1 cellular context compared by ENCODE assay signal in the genomic region with DNA sequence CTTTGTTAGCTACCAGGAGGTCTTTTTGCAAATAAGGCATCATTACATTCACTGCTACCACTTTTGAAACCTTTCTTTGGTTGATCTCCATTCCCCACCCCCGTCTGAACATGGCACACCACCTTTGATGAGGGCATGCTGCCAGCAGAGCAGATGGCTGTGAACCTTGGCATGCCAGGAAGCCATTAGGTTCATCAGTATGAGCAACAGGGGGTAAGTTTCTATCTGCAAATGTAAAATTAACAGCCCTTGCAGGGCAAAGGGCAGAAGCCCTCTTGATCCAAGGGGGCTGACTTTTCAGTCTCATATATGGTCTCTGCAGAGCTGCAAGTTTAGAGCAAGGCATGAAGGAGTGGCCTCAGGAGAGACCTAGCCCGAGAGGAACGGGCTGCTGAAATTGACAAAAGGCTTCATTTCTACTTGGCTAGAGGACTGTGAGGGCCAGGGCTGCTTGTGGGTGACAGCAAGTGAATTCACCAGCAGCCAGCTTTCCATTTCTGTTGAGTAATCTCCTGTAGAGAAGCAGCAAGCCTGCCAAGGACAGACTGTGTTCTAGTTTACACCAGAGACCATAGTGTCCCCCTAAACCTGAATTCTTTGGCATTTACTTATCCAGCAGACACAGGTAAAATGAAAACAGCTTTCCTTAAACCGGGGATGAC.
TF ChIP-seq lines count a peak whose summit lies in the region.

No MANE protein-coding gene starts in this region.

TF ChIP-seq in GM23338, 12 proteins besides CTCF, POLR2A, EP300 and RAD21 (continued from another document):
- TF ChIP-seq, protein P1, sequence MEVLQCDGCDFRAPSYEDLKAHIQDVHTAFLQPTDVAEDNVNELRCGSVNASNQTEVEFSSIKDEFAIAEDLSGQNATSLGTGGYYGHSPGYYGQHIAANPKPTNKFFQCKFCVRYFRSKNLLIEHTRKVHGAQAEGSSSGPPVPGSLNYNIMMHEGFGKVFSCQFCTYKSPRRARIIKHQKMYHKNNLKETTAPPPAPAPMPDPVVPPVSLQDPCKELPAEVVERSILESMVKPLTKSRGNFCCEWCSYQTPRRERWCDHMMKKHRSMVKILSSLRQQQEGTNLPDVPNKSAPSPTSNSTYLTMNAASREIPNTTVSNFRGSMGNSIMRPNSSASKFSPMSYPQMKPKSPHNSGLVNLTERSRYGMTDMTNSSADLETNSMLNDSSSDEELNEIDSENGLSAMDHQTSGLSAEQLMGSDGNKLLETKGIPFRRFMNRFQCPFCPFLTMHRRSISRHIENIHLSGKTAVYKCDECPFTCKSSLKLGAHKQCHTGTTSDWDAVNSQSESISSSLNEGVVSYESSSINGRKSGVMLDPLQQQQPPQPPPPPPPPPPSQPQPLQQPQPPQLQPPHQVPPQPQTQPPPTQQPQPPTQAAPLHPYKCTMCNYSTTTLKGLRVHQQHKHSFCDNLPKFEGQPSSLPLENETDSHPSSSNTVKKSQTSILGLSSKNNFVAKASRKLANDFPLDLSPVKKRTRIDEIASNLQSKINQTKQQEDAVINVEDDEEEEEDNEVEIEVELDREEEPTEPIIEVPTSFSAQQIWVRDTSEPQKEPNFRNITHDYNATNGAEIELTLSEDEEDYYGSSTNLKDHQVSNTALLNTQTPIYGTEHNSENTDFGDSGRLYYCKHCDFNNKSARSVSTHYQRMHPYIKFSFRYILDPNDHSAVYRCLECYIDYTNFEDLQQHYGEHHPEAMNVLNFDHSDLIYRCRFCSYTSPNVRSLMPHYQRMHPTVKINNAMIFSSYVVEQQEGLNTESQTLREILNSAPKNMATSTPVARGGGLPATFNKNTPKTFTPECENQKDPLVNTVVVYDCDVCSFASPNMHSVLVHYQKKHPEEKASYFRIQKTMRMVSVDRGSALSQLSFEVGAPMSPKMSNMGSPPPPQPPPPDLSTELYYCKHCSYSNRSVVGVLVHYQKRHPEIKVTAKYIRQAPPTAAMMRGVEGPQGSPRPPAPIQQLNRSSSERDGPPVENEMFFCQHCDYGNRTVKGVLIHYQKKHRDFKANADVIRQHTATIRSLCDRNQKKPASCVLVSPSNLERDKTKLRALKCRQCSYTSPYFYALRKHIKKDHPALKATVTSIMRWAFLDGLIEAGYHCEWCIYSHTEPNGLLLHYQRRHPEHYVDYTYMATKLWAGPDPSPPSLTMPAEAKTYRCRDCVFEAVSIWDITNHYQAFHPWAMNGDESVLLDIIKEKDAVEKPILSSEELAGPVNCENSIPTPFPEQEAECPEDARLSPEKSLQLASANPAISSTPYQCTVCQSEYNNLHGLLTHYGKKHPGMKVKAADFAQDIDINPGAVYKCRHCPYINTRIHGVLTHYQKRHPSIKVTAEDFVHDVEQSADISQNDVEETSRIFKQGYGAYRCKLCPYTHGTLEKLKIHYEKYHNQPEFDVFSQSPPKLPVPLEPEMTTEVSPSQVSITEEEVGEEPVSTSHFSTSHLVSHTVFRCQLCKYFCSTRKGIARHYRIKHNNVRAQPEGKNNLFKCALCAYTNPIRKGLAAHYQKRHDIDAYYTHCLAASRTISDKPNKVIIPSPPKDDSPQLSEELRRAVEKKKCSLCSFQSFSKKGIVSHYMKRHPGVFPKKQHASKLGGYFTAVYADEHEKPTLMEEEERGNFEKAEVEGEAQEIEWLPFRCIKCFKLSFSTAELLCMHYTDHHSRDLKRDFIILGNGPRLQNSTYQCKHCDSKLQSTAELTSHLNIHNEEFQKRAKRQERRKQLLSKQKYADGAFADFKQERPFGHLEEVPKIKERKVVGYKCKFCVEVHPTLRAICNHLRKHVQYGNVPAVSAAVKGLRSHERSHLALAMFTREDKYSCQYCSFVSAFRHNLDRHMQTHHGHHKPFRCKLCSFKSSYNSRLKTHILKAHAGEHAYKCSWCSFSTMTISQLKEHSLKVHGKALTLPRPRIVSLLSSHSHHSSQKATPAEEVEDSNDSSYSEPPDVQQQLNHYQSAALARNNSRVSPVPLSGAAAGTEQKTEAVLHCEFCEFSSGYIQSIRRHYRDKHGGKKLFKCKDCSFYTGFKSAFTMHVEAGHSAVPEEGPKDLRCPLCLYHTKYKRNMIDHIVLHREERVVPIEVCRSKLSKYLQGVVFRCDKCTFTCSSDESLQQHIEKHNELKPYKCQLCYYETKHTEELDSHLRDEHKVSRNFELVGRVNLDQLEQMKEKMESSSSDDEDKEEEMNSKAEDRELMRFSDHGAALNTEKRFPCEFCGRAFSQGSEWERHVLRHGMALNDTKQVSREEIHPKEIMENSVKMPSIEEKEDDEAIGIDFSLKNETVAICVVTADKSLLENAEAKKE (CRISPR knock-in tag; IDR thresholded peaks at IDR 0.05): no peak
- no peak for TF ChIP-seq JUNB (IDR thresholded peaks at IDR 0.05; ENCODE audit: unreplicated experiment)
- no peak for TF ChIP-seq ZNF331 (CRISPR knock-in tag; IDR thresholded peaks at IDR 0.05; ENCODE audit: low read depth)
- TF ChIP-seq ZNF114 (CRISPR knock-in tag; IDR thresholded peaks at IDR 0.05): no peak
- TF ChIP-seq, protein P2, sequence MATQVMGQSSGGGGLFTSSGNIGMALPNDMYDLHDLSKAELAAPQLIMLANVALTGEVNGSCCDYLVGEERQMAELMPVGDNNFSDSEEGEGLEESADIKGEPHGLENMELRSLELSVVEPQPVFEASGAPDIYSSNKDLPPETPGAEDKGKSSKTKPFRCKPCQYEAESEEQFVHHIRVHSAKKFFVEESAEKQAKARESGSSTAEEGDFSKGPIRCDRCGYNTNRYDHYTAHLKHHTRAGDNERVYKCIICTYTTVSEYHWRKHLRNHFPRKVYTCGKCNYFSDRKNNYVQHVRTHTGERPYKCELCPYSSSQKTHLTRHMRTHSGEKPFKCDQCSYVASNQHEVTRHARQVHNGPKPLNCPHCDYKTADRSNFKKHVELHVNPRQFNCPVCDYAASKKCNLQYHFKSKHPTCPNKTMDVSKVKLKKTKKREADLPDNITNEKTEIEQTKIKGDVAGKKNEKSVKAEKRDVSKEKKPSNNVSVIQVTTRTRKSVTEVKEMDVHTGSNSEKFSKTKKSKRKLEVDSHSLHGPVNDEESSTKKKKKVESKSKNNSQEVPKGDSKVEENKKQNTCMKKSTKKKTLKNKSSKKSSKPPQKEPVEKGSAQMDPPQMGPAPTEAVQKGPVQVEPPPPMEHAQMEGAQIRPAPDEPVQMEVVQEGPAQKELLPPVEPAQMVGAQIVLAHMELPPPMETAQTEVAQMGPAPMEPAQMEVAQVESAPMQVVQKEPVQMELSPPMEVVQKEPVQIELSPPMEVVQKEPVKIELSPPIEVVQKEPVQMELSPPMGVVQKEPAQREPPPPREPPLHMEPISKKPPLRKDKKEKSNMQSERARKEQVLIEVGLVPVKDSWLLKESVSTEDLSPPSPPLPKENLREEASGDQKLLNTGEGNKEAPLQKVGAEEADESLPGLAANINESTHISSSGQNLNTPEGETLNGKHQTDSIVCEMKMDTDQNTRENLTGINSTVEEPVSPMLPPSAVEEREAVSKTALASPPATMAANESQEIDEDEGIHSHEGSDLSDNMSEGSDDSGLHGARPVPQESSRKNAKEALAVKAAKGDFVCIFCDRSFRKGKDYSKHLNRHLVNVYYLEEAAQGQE (IDR thresholded peaks at IDR 0.05; ENCODE audit: unreplicated experiment): no peak
- no peak for TF ChIP-seq POLR2AphosphoS5 (IDR thresholded peaks at IDR 0.05; ENCODE audit: low read depth)
- TF ChIP-seq EZH2phosphoT487 (IDR thresholded peaks at IDR 0.05; ENCODE audit: unreplicated experiment): no peak
- TF ChIP-seq STAT1 (IDR thresholded peaks at IDR 0.05; ENCODE audit: unreplicated experiment): no peak
- no peak for TF ChIP-seq EZH2 (IDR thresholded peaks at IDR 0.05; ENCODE audit: low read depth, unreplicated experiment)
- TF ChIP-seq, protein P3, sequence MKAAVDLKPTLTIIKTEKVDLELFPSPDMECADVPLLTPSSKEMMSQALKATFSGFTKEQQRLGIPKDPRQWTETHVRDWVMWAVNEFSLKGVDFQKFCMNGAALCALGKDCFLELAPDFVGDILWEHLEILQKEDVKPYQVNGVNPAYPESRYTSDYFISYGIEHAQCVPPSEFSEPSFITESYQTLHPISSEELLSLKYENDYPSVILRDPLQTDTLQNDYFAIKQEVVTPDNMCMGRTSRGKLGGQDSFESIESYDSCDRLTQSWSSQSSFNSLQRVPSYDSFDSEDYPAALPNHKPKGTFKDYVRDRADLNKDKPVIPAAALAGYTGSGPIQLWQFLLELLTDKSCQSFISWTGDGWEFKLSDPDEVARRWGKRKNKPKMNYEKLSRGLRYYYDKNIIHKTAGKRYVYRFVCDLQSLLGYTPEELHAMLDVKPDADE (IDR thresholded peaks at IDR 0.05): no peak
- no peak for TF ChIP-seq NANOG (IDR thresholded peaks at IDR 0.05; ENCODE audit: borderline replicate concordance)
